In the genomic region with DNA sequence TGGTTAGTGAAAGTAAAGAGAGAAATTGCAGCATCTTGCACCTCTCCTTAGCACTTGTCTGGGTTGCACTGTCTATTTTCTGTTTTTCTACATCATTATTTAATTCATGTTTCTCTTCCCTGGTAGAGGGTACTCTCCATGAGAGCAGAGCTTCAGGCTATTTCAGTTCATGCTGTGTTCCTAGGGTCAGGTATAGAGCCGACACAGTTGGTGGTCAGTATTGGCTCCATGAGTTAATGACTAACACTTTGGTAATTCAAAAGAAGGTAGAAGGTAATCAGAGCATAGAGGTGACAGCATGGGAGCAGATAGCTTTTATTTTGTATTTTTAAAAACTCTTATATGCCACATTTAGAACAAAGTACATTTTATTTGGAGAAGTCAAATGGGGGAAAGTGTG, we compare ENCODE assay signal across 25 cellular contexts. TPM values are rescaled to one million over a fixed set of nuclear protein-coding genes. Genes with fewer than 3 reads are reported as not detected.
"Had no signal": no experiment of that assay in that cellular context is flagged by ENCODE, and none has a peak within 500 bp of the region (broad histone marks: within the 10 kb centered on the region; RNA-seq: fewer than 3 reads in every experiment).

No MANE protein-coding gene starts in this region.

- H3K27ac ChIP-seq: body of pancreas, neural progenitor cell, spleen, testis had no signal

- DNase-seq: activated CD4-positive, alpha-beta T cell treated with anti-CD3 and anti-CD28 coated beads for 4 hours; activated CD4-positive, alpha-beta T cell treated with anti-CD3 and anti-CD28 coated beads, Interleukin-2, amount 50 U/mL, for 4 hours; activated CD8-positive, alpha-beta memory T cell treated with anti-CD3 and anti-CD28 coated beads for 24 hours; activated effector memory CD4-positive, alpha-beta T cell treated with Interleukin-2 at 50 U/mL for 16 hours; activated naive CD4-positive, alpha-beta T cell treated with Interleukin-2 at 50 U/mL for 16 hours; aorta; body of pancreas; dermis blood vessel endothelial cell; effector CD4-positive, alpha-beta T cell; immature natural killer cell; kidney; natural killer cell; occipital lobe; posterior cingulate gyrus; right cardiac atrium; spleen; stimulated activated CD4-positive, alpha-beta T cell treated with anti-CD3 and anti-CD28 coated beads, Interleukin-2, amount 100 ng/mL, for 48 hours; stimulated activated naive CD8-positive, alpha-beta T cell treated with anti-CD3 and anti-CD28 coated beads, Interleukin-15, Interleukin-2, amounts not matched to agents 100 U/mL and 50 U/mL, for 24 hours; T-helper 1 cell; testis; trophoblast cell had no signal

- H3K9me3 ChIP-seq: body of pancreas, spleen, testis had no signal

- H3K9ac ChIP-seq: neural progenitor cell had no signal

- H3K4me1 ChIP-seq: body of pancreas, neural progenitor cell, spleen, testis had no signal

- H2AFZ ChIP-seq: neural progenitor cell had no signal

- H3K4me2 ChIP-seq: neural progenitor cell had no signal

- H3K36me3 ChIP-seq: neural progenitor cell, spleen had no signal

- FAIRE-seq: colon, frontal cortex, kidney, urothelium cell line had no signal

- H3K4me3 ChIP-seq: body of pancreas, neural progenitor cell, spleen, testis had no signal

- H3K27me3 ChIP-seq: body of pancreas, neural progenitor cell, spleen, testis had no signal

- ATAC-seq: body of pancreas; natural killer cell; right cardiac atrium; stimulated activated naive CD8-positive, alpha-beta T cell treated with anti-CD3 and anti-CD28 coated beads, Interleukin-15, Interleukin-2, amounts not matched to agents 100 U/mL and 50 U/mL, for 24 hours had no signal

RNA-seq across cellular contexts. Expression of gene RIMS1, which starts 42.7 kb away (rescaled TPM):
- total RNA-seq: natural killer cell, spleen had no signal
- polyA plus RNA-seq: immature natural killer cell, spleen had no signal
